21 cellular contexts compared by ENCODE assay signal in genomic region chr3:188661801-188662200, GRCh38.
DNase-seq lines count a peak whose midpoint lies in the region; ATAC-seq, FAIRE-seq and TF ChIP-seq lines count a peak whose summit lies in the region.
"Had no signal": no experiment of that assay in that cellular context is flagged by ENCODE, and none has a peak within 500 bp of the region (broad histone marks: within the 10 kb centered on the region; RNA-seq: fewer than 3 reads in every experiment).

No MANE protein-coding gene starts in this region.

- no peaks in the 10 kb centered on the region for H3F3A ChIP-seq in PC-9 (ENCODE audit: insufficient read depth, low read depth)

- H3K27me3 ChIP-seq in PC-9 (ENCODE audit: insufficient read depth, low read depth): no peaks in the 10 kb centered on the region
- H3K27me3 ChIP-seq: BLaER1 treated with 17β-estradiol and CSF1 and Interleukin-3, amounts not matched to agents 10 nM and 100 nM had no signal

- H3K9me2 ChIP-seq in PC-9 (ENCODE audit: insufficient read depth): no peaks in the 10 kb centered on the region

- peak; percentile 74 for FAIRE-seq in endometrium (lab: Jason Lieb, UNC)
- FAIRE-seq: G401.6, GM12891, GM19239, H1 had no signal

- no peak for ATAC-seq in HG02642 (IDR thresholded peaks at IDR 0.05; ENCODE audit: poor library complexity, unreplicated experiment)

- no TSS peak for BruUV-seq in PC-9 (replicated peaks; lab: Mats Ljungman, UMichigan)

- no peaks in the 10 kb centered on the region for H3K9me3 ChIP-seq in PC-9 (ENCODE audit: insufficient read depth, low read depth)
- H3K9me3 ChIP-seq: HAP-1 had no signal

- no peak overlapping the region for H3K4me2 ChIP-seq in PC-9
- H3K4me2 ChIP-seq: BLaER1 treated with 17β-estradiol and CSF1 and Interleukin-3, amounts not matched to agents 10 nM and 100 nM had no signal

- no peaks in the 10 kb centered on the region for H3K79me2 ChIP-seq in PC-9 (ENCODE audit: low read depth)

- H4K20me1 ChIP-seq in PC-9 (ENCODE audit: insufficient read depth): no peaks in the 10 kb centered on the region
- H4K20me1 ChIP-seq: BLaER1 treated with 17β-estradiol and CSF1 and Interleukin-3, amounts not matched to agents 10 nM and 100 nM had no signal

- H3K4me3 ChIP-seq in fibroblast of villous mesenchyme (ENCODE audit: low read depth, low read length) (no peak overlapping the region), PC-9 (no peak overlapping the region)
- H3K4me3 ChIP-seq: BLaER1 treated with 17β-estradiol and CSF1 and Interleukin-3, amounts not matched to agents 10 nM and 100 nM; HAP-1 had no signal

- no peak overlapping the region for H2AFZ ChIP-seq in PC-9

- POLR2A ChIA-PET in PC-9 (lab: Charles Lee; ENCODE audit: unreplicated experiment): interaction anchor here (0.5 kb wide), 1 partner anchor 30 kb away, joined by 3 read pairs; no protein-coding TSS in a partner anchor

- DNase-seq in EH (ENCODE audit: low read depth): peak; percentile 24
- peak; percentile 72 for DNase-seq in fibroblast of villous mesenchyme (ENCODE audit: low read depth)
- no peak for DNase-seq in inferior parietal cortex (ENCODE audit: extremely low spot score)
- DNase-seq in PC-9: no peak
- DNase-seq in cardiac septum (ENCODE audit: low spot score): no peak
- DNase-seq: 8988T; CD4-positive, CD25-positive, alpha-beta regulatory T cell; CD8-positive, alpha-beta memory T cell; COR-L47; DMS 273 treated with DMSO at 0.1 percent for 48 hours; DMS53; DND-41 had no signal

- H3K4me1 ChIP-seq in PC-9 (replicated peaks; ENCODE audit: insufficient read depth): no peaks in the 10 kb centered on the region
- H3K4me1 ChIP-seq: HAP-1 had no signal

- no peak overlapping the region for H3K27ac ChIP-seq in PC-9
- H3K27ac ChIP-seq: BLaER1 treated with 17β-estradiol and CSF1 and Interleukin-3, amounts not matched to agents 10 nM and 100 nM; HL-60 had no signal

- no peaks in the 10 kb centered on the region for H3K36me3 ChIP-seq in PC-9 (ENCODE audit: low read depth)
- H3K36me3 ChIP-seq: HAP-1 had no signal

- CTCF ChIA-PET in PC-9 (lab: Charles Lee): no interaction called here

- intact Hi-C loops in PC-9 (cut with micrococcal nuclease; ENCODE audit: unreplicated experiment) (no loop called here), cardiac septum (cut with DNase I) (no loop called here)

- TF ChIP-seq CTCF in fibroblast of villous mesenchyme (IDR thresholded peaks at IDR 0.05; ENCODE audit: insufficient read depth, low read depth, low read length): no peak
- TF ChIP-seq CTCF in PC-9 (conservative IDR thresholded peaks at IDR 0.05): no peak

Comparison
In these comparisons a context has a peak if more than half of its experiments do, and no peak if none do; other contexts are left out.
1. DNase-seq: peak in EH (single experiment) and fibroblast of villous mesenchyme (single experiment); none in inferior parietal cortex (single experiment), PC-9 (0 of 2) and cardiac septum (single experiment).